Comparison of ENCODE assay signal across 19 cellular contexts in the genomic region with DNA sequence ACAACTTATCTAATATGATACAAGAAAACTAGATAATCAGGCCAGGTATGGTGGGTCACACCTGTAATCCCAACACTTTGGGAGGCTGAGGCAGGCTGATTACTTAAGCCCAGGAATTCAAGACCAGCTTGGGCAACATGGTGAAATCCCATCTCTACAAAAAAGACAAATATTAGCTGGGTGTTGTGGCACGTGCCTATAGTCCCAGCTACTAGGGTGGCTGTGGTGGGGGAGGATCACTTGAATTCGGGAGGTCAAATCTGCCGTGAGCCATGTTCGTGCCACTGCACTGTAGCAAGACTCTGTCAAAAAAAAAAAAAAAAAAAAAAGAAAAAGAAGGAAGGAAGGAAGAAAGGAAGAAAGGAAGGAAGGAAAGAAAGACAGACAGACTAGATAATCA. TPM values are rescaled to one million over a fixed set of nuclear protein-coding genes. Genes with fewer than 3 reads are reported as not detected.
A peak's percentile ranks its signal among the peaks of the same experiment; 100 is the strongest.
DNase-seq lines count a peak whose midpoint lies in the region; ATAC-seq, FAIRE-seq and TF ChIP-seq lines count a peak whose summit lies in the region.
"Had no signal": no experiment of that assay in that cellular context is flagged by ENCODE, and none has a peak within 500 bp of the region (broad histone marks: within the 10 kb centered on the region; RNA-seq: fewer than 3 reads in every experiment).

No MANE protein-coding gene starts in this region.

- H3K27me3 ChIP-seq in HepG2 (ENCODE audit: control insufficient read depth in 1 of 2, insufficient read depth in 2 of 2, low read length in 2 of 2) (no peaks in the 10 kb centered on the region; a peak in 1 of 5 replicates), right lobe of liver (no peaks in the 10 kb centered on the region)

- H3K27ac ChIP-seq in HepG2 (ENCODE audit: extremely low read length, insufficient read depth, low read length) (no peak overlapping the region), right lobe of liver (no peak overlapping the region), OCI-LY7 (ENCODE audit: low read depth, low read length, poor library complexity, severe bottlenecking) (no peak overlapping the region)
- H3K27ac ChIP-seq: RWPE1 had no signal

- 1% methylated on average over 4 of the region's 4 CpGs for WGBS in HepG2 (ENCODE audit: low lambda C conversion rate)
- 29% methylated on average over 1 of the region's 4 CpGs for WGBS in right lobe of liver (ENCODE audit: insufficient coverage, low coverage, low lambda C conversion rate, missing lambda C conversion rate)

- intact Hi-C loops in HepG2 (cut with micrococcal nuclease; ENCODE audit: unreplicated experiment), result no loop called here
- intact Hi-C loops in right lobe of liver (cut with DNase I), result no loop called here
- intact Hi-C loops in OCI-LY7 (cut with micrococcal nuclease; ENCODE audit: unreplicated experiment), result no loop called here

- H3K79me2 ChIP-seq in HepG2 (ENCODE audit: insufficient read depth, low read length), result no peaks in the 10 kb centered on the region
- no peaks in the 10 kb centered on the region for H3K79me2 ChIP-seq in OCI-LY7 (ENCODE audit: insufficient read depth, low read depth, low read length)

- H3K4me2 ChIP-seq in HepG2 (ENCODE audit: low read depth, low read length) (no peak overlapping the region), OCI-LY7 (ENCODE audit: low read length) (peak overlapping the region; percentile 48)

- TF ChIP-seq POLR2A in HepG2 (IDR thresholded peaks at IDR 0.05; ENCODE audit: insufficient read depth in 1 of 2, low read depth in 2 of 2, low read length in 2 of 2) (no peak), right lobe of liver (IDR thresholded peaks at IDR 0.05) (no peak)

- in situ Hi-C loops in HepG2 (cut with HindIII; ENCODE audit: extremely low pct_ligation_motif_present, low pct_unique_long_range_greater_than_20kb), result no loop called here

- H4K20me1 ChIP-seq in HepG2 (ENCODE audit: insufficient read depth, low read length), result no peaks in the 10 kb centered on the region
- H4K20me1 ChIP-seq in OCI-LY7 (ENCODE audit: insufficient read depth, low read length), result no peaks in the 10 kb centered on the region

- ATAC-seq in HepG2 (no peak), right lobe of liver (no peak), HG02885 (IDR thresholded peaks at IDR 0.05; ENCODE audit: poor library complexity, unreplicated experiment) (peak; percentile 15), GM21423 (IDR thresholded peaks at IDR 0.05; ENCODE audit: unreplicated experiment) (no peak), GM19328 (IDR thresholded peaks at IDR 0.05; ENCODE audit: unreplicated experiment) (no peak)
- ATAC-seq in stimulated activated effector memory CD8-positive, alpha-beta T cell treated with anti-CD3 and anti-CD28 coated beads, Interleukin-12 subunit alpha, Interleukin-12 subunit beta, amount 100 ng/mL, for 72 hours, result no peak
- ATAC-seq: PC-3 had no signal

- no peak for FAIRE-seq in HepG2 (lab: Jason Lieb, UNC)

- H3K9me3 Mint-ChIP-seq in stimulated activated effector memory CD8-positive, alpha-beta T cell treated with anti-CD3 and anti-CD28 coated beads, Interleukin-12 subunit alpha, Interleukin-12 subunit beta, amount 100 ng/mL, for 72 hours, result no peaks in the 10 kb centered on the region

- BruUV-seq in HepG2 (replicated peaks; lab: Mats Ljungman, UMichigan) (no TSS peak), OCI-LY7 (replicated peaks; lab: Mats Ljungman, UMichigan) (no TSS peak)

- no peak overlapping the region for H2AFZ ChIP-seq in HepG2 (ENCODE audit: low read length)
- peak overlapping the region; percentile 65; the same call in 1 of the 2 replicates for H2AFZ ChIP-seq in OCI-LY7 (ENCODE audit: low read length)

- H3K36me3 Mint-ChIP-seq in stimulated activated effector memory CD8-positive, alpha-beta T cell treated with anti-CD3 and anti-CD28 coated beads, Interleukin-12 subunit alpha, Interleukin-12 subunit beta, amount 100 ng/mL, for 72 hours, result peaks cover 13% of the 10 kb centered on the region
- H3K36me3 Mint-ChIP-seq: CD14-positive monocyte had no signal

- H3K4me1 ChIP-seq in HepG2 (ENCODE audit: insufficient read depth, low read length), result peaks cover 22% of the 10 kb centered on the region
- H3K4me1 ChIP-seq in right lobe of liver, result no peaks in the 10 kb centered on the region
- peaks cover 10% of the 10 kb centered on the region for H3K4me1 ChIP-seq in OCI-LY7 (ENCODE audit: insufficient read depth, low read length, poor library complexity, severe bottlenecking)

- POLR2A ChIA-PET in HepG2 (lab: Yijun Ruan, JAX) (no interaction called here), OCI-LY7 (lab: Charles Lee) (interaction anchor here (0.6 to 0.8 kb wide), 9 partner anchors 19 to 471 kb away, joined by 3 to 6 read pairs (median 4); no protein-coding TSS in a partner anchor)

- no peaks in the 10 kb centered on the region for H3K36me3 ChIP-seq in HepG2 (replicated peaks in 1 of 2; ENCODE audit: control insufficient read depth in 1 of 2, insufficient read depth in 2 of 2, low read length in 2 of 2)
- no peaks in the 10 kb centered on the region for H3K36me3 ChIP-seq in right lobe of liver
- H3K36me3 ChIP-seq in OCI-LY7 (ENCODE audit: insufficient read depth, low read length), result no peaks in the 10 kb centered on the region

- peak overlapping the region; percentile 58 for H3K4me3 Mint-ChIP-seq in stimulated activated effector memory CD8-positive, alpha-beta T cell treated with anti-CD3 and anti-CD28 coated beads, Interleukin-12 subunit alpha, Interleukin-12 subunit beta, amount 100 ng/mL, for 72 hours
- H3K4me3 Mint-ChIP-seq: CD14-positive monocyte had no signal

- peaks cover 19% of the 10 kb centered on the region for H3K4me1 Mint-ChIP-seq in stimulated activated effector memory CD8-positive, alpha-beta T cell treated with anti-CD3 and anti-CD28 coated beads, Interleukin-12 subunit alpha, Interleukin-12 subunit beta, amount 100 ng/mL, for 72 hours

- H3K9ac ChIP-seq in HepG2 (ENCODE audit: insufficient read depth, low read depth, low read length), result no peak overlapping the region

- CTCF ChIA-PET in HepG2 (lab: Yijun Ruan, JAX; ENCODE audit: low intra/inter-chr PET ratio, low total read pairs), result no interaction called here
- CTCF ChIA-PET in OCI-LY7 (lab: Charles Lee; ENCODE audit: unreplicated experiment), result interaction anchor here (0.5 to 1.1 kb wide), 2 partner anchors 28 to 133 kb away, joined by 3 read pairs; no protein-coding TSS in a partner anchor

- H3K9me3 ChIP-seq in HepG2 (ENCODE audit: low read length) (no peaks in the 10 kb centered on the region), right lobe of liver (no peaks in the 10 kb centered on the region), OCI-LY7 (ENCODE audit: low read length) (peaks cover 6% of the 10 kb centered on the region)

- TF ChIP-seq CTCF in HepG2 (CRISPR knock-in tag; IDR thresholded peaks at IDR 0.05) (no peak), right lobe of liver (IDR thresholded peaks at IDR 0.05) (no peak), OCI-LY7 (conservative IDR thresholded peaks at IDR 0.05; ENCODE audit: low read length) (no peak)

- no peak for TF ChIP-seq RAD21 in HepG2 (CRISPR knock-in tag; IDR thresholded peaks at IDR 0.05)

- H3K27ac Mint-ChIP-seq in stimulated activated effector memory CD8-positive, alpha-beta T cell treated with anti-CD3 and anti-CD28 coated beads, Interleukin-12 subunit alpha, Interleukin-12 subunit beta, amount 100 ng/mL, for 72 hours, result peak overlapping the region; percentile 84

- H3K9me2 ChIP-seq in OCI-LY7 (ENCODE audit: insufficient read depth, low read length), result no peaks in the 10 kb centered on the region

- TF ChIP-seq EP300 in HepG2 (IDR thresholded peaks at IDR 0.05; ENCODE audit: low read depth in 2 of 2, low read length in 2 of 2) (no peak), HepG2 (CRISPR knock-in tag; IDR thresholded peaks at IDR 0.05; ENCODE audit: borderline replicate concordance) (no peak)

- DNase-seq in HepG2 (ENCODE audit: low spot score) (peak; percentile 17), right lobe of liver (no peak), OCI-LY7 (ENCODE audit: low spot score) (no peak), NCI-H1694 treated with DMSO at 0.1 percent for 48 hours (lab: John Stamatoyannopoulos, UW) (no peak)
- DNase-seq in stimulated activated effector memory CD8-positive, alpha-beta T cell treated with anti-CD3 and anti-CD28 coated beads, Interleukin-12 subunit alpha, Interleukin-12 subunit beta, amount 100 ng/mL, for 72 hours (ENCODE audit: low spot score in 2 of 2), result no peak
- DNase-seq: ACHN; AML-193; GOT3; Kasumi-1; NCI-H1105; NCI-H187 treated with DMSO at 0.1 percent for 48 hours; NCI-H69; NK-92 treated with Interleukin-12 subunit alpha and Interleukin-12 subunit beta, amount 100 ng/mL, for 24 hours; PC-3 had no signal

- H3K4me3 ChIP-seq in HepG2 (replicated peaks in 1 of 3; ENCODE audit: insufficient read depth in 1 of 3, low read depth in 2 of 3, low read length in 3 of 3), result no peak overlapping the region
- H3K4me3 ChIP-seq in right lobe of liver, result no peak overlapping the region
- H3K4me3 ChIP-seq in OCI-LY7 (ENCODE audit: low read depth, low read length, poor library complexity, severe bottlenecking), result no peak overlapping the region

RNA-seq across cellular contexts. Expression of a gene that starts 27.0 kb away (rescaled TPM):
- 49.8 and 76.2 TPM in 2 replicates for total RNA-seq in HepG2 (2016; rRNA removed; fragmentation: Illumina TruSeq; extraction: Trizol)
- total RNA-seq in HepG2 (2016; cell fraction: cytosol; rRNA removed; fragmentation: Illumina TruSeq; extraction: Trizol; ENCODE audit: low read depth), result 27.3 and 35.5 TPM in 2 replicates
- total RNA-seq in HepG2 (2016; cell fraction: insoluble cytoplasmic fraction; rRNA removed; fragmentation: Illumina TruSeq; extraction: Trizol), result 50.5 and 74.4 TPM in 2 replicates
- 56.3 and 67.3 TPM in 2 replicates for total RNA-seq in HepG2 (2016; cell fraction: membrane; rRNA removed; fragmentation: Illumina TruSeq; extraction: Trizol)
- 16.7 and 18.9 TPM in 2 replicates for total RNA-seq in HepG2 (2016; cell fraction: nucleus; rRNA removed; fragmentation: Illumina TruSeq; extraction: Trizol)
- polyA plus RNA-seq in HepG2 (2011; rRNA removed), result 35.9 and 43.5 TPM in 2 replicates
- 12.7 and 13.0 TPM in 2 replicates for polyA plus RNA-seq in HepG2 (2011; cell fraction: cytosol; rRNA removed)
- polyA plus RNA-seq in HepG2 (2011; cell fraction: nucleus; rRNA removed), result 5.1 and 7.0 TPM in 2 replicates
- polyA plus RNA-seq in HepG2 (2012), result 38.1 and 46.1 TPM in 2 replicates
- 39.6 and 60.0 TPM in 2 replicates for polyA plus RNA-seq in HepG2 (2016; cell fraction: cytosol; fragmentation: Illumina TruSeq; extraction: Trizol; ENCODE audit: low read depth)
- 86.0 and 86.8 TPM in 2 replicates for polyA plus RNA-seq in HepG2 (2016; cell fraction: insoluble cytoplasmic fraction; fragmentation: Illumina TruSeq; extraction: Trizol; ENCODE audit: low read depth)
- 56.5 and 73.0 TPM in 2 replicates for polyA plus RNA-seq in HepG2 (2016; cell fraction: membrane; fragmentation: Illumina TruSeq; extraction: Trizol; ENCODE audit: low read depth)
- 30.3 and 33.8 TPM in 2 replicates for polyA plus RNA-seq in HepG2 (2016; cell fraction: nucleus; fragmentation: Illumina TruSeq; extraction: Trizol; ENCODE audit: insufficient read depth, low read depth)
- polyA minus RNA-seq in HepG2 (2011; rRNA and poly(A)+ RNA removed; ENCODE audit: low replicate concordance), result 25.9 and 33.4 TPM in 2 replicates
- polyA minus RNA-seq in HepG2 (2011; cell fraction: cytosol; rRNA and poly(A)+ RNA removed), result 9.9 and 16.4 TPM in 2 replicates
- 12.2 and 13.4 TPM in 2 replicates for polyA minus RNA-seq in HepG2 (2011; cell fraction: nucleus; rRNA and poly(A)+ RNA removed)
- 10 to 100 TPM; 22.9 to 35.3 (median 23.5) TPM for total RNA-seq in right lobe of liver
- total RNA-seq in OCI-LY7 (2014; rRNA removed; shearing (Covaris generic)), result 25.7 and 29.7 TPM in 2 replicates
- total RNA-seq in OCI-LY7 (2022), result 56.0 and 68.5 TPM in 2 replicates

RNA-seq across cellular contexts. Expression of a gene that starts 27.1 kb away (rescaled TPM):
- total RNA-seq in HepG2 (2016; rRNA removed; fragmentation: Illumina TruSeq; extraction: Trizol) (66.0 and 84.1 TPM in 2 replicates), right lobe of liver (10 to 100 TPM; 15.8 to 33.0 (median 21.5) TPM), OCI-LY7 (2022) (90.2 and 95.3 TPM in 2 replicates)
- total RNA-seq in HepG2 (2016; cell fraction: cytosol; rRNA removed; fragmentation: Illumina TruSeq; extraction: Trizol; ENCODE audit: low read depth), result 30.8 and 34.8 TPM in 2 replicates
- 67.4 and 90.9 TPM in 2 replicates for total RNA-seq in HepG2 (2016; cell fraction: insoluble cytoplasmic fraction; rRNA removed; fragmentation: Illumina TruSeq; extraction: Trizol)
- 19.0 and 24.2 TPM in 2 replicates for total RNA-seq in HepG2 (2016; cell fraction: membrane; rRNA removed; fragmentation: Illumina TruSeq; extraction: Trizol)
- 50.4 and 54.3 TPM in 2 replicates for total RNA-seq in HepG2 (2016; cell fraction: nucleus; rRNA removed; fragmentation: Illumina TruSeq; extraction: Trizol)
- polyA plus RNA-seq in HepG2 (2011; rRNA removed), result 34.7 and 43.4 TPM in 2 replicates
- 16.1 and 24.0 TPM in 2 replicates for polyA plus RNA-seq in HepG2 (2011; cell fraction: cytosol; rRNA removed)
- polyA plus RNA-seq in HepG2 (2011; cell fraction: nucleus; rRNA removed), result 40.6 and 51.5 TPM in 2 replicates
- polyA plus RNA-seq in HepG2 (2012), result 32.0 and 46.1 TPM in 2 replicates
- 3.3 and 3.6 TPM in 2 replicates for polyA plus RNA-seq in HepG2 (2016; cell fraction: cytosol; fragmentation: Illumina TruSeq; extraction: Trizol; ENCODE audit: low read depth)
- 82.9 and 84.4 TPM in 2 replicates for polyA plus RNA-seq in HepG2 (2016; cell fraction: insoluble cytoplasmic fraction; fragmentation: Illumina TruSeq; extraction: Trizol; ENCODE audit: low read depth)
- polyA plus RNA-seq in HepG2 (2016; cell fraction: membrane; fragmentation: Illumina TruSeq; extraction: Trizol; ENCODE audit: low read depth), result 7.7 and 8.9 TPM in 2 replicates
- 65.4 and 67.6 TPM in 2 replicates for polyA plus RNA-seq in HepG2 (2016; cell fraction: nucleus; fragmentation: Illumina TruSeq; extraction: Trizol; ENCODE audit: insufficient read depth, low read depth)
- polyA minus RNA-seq in HepG2 (2011; rRNA and poly(A)+ RNA removed; ENCODE audit: low replicate concordance), result 11.0 and 27.5 TPM in 2 replicates
- polyA minus RNA-seq in HepG2 (2011; cell fraction: cytosol; rRNA and poly(A)+ RNA removed), result 18.3 and 19.3 TPM in 2 replicates
- 102 and 120 TPM in 2 replicates for polyA minus RNA-seq in HepG2 (2011; cell fraction: nucleus; rRNA and poly(A)+ RNA removed)
- 97.6 and 115 TPM in 2 replicates for total RNA-seq in OCI-LY7 (2014; rRNA removed; shearing (Covaris generic))
